In genomic region chr2:16462965-16463364, GRCh38 we compare ENCODE assay signal across 15 cellular contexts.
"Had no signal": no experiment of that assay in that cellular context is flagged by ENCODE, and none has a peak within 500 bp of the region (broad histone marks: within the 10 kb centered on the region; RNA-seq: fewer than 3 reads in every experiment).

No MANE protein-coding gene starts in this region.

- H3K27ac ChIP-seq: esophagus squamous epithelium, suprapubic skin, upper lobe of left lung had no signal

- H3K4me3 ChIP-seq: esophagus squamous epithelium, lung, suprapubic skin, upper lobe of left lung had no signal

- H3K9me3 ChIP-seq: esophagus squamous epithelium, suprapubic skin, upper lobe of left lung had no signal

- H3K27me3 ChIP-seq: esophagus squamous epithelium, suprapubic skin, upper lobe of left lung had no signal

- DNase-seq: activated CD4-positive, alpha-beta T cell treated with anti-CD3 and anti-CD28 coated beads, Interleukin-2, amount 10 ng/mL, durations not matched to agents 24 days and 14 days; activated CD8-positive, alpha-beta T cell treated with anti-CD3 and anti-CD28 coated beads for 36 hours; activated naive CD4-positive, alpha-beta T cell treated with Interleukin-2 at 50 U/mL for 16 hours; activated naive CD8-positive, alpha-beta T cell treated with anti-CD3 and anti-CD28 coated beads, Interleukin-2, amount 10 ng/mL, durations not matched to agents 7 days and 5 days; activated T-cell treated with anti-CD3 and anti-CD28 coated beads, Interleukin-2, amount 50 U/mL, for 1 hour; amygdala; cortex of kidney; esophagus squamous epithelium; left cardiac atrium; stimulated activated CD4-positive, alpha-beta T cell treated with anti-CD3 and anti-CD28 coated beads, Interleukin-15, amount 100 ng/mL, for 24 hours; stimulated activated CD4-positive, alpha-beta T cell treated with anti-CD3 and anti-CD28 coated beads, Interleukin-2, amount 100 ng/mL, for 48 hours; T-helper 1 cell; upper lobe of left lung had no signal

- H3K36me3 ChIP-seq: esophagus squamous epithelium, suprapubic skin, upper lobe of left lung had no signal

- H3K4me1 ChIP-seq: esophagus squamous epithelium, suprapubic skin, upper lobe of left lung had no signal
